ENCODE assay signal across 8 cellular contexts in the genomic region with DNA sequence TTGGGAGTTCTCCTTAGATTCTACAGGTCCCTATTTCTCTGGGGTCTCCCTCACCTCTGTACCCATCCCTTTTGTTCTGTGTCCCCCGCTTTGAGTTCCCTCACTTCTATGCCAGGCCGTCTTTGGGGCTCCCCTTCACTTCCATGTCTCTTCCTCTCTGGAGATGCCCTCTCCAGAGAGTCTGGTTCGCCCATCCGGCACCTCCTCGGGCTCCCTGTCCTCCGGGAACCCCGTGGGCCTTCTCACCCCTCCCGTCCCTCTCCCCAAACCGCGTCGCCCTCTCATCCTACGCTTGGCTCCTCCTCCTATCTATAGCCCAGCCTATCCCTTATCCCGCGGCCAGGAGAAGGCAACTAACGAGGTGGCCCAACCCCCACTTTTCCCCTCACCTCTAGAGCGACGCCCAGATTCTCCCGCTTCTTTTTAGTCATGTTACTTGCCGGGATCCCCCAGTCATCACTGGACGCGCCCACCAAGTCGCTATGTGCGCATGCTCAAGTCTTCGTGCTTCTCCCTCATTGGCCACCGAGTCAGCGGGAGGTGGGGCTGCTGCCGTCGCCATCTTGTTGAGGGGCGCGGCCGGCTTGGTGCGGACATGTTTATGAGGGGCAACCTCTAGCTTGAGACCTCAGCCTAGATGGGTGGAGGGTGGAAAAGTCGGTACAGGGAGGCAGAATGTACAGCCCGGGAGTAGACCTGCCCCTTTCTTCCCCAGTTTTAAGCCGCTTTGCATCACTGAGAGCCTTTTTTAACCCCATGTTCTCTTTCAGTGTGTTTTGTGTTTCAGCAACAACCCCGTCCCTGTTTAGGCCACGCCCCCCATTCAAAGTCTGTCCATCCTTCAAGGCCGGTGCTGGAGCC. TPM values are rescaled to one million over a fixed set of nuclear protein-coding genes. Genes with fewer than 3 reads are reported as not detected.
DNase-seq lines count a peak whose midpoint lies in the region; ATAC-seq and TF ChIP-seq lines count a peak whose summit lies in the region.

Gene CCDC167 (minus strand): TSS at position 461 of the 861 bp plus-strand sequence. CDS start 30 bp downstream, at position 431.

- ATAC-seq in GM18867 (IDR thresholded peaks at IDR 0.05; ENCODE audit: unreplicated experiment) (peak; percentile 84), HG03103 (IDR thresholded peaks at IDR 0.05; ENCODE audit: low read depth, unreplicated experiment) (peak; percentile 84)

- H3K9me3 Mint-ChIP-seq in brain = no peaks in the 10 kb centered on the region

- H3K4me1 Mint-ChIP-seq in brain = peaks cover 69% of the 10 kb centered on the region

- peak within 1 kb of the TSS; percentile 92 to 96 (median 92) for H3K27ac Mint-ChIP-seq in brain

- intact Hi-C loops in A673 (cut with micrococcal nuclease; ENCODE audit: unreplicated experiment) = no loop called here

- H3K27ac ChIP-seq in A673 (ENCODE audit: low read depth, low read length, poor library complexity, severe bottlenecking) (peak within 1 kb of the TSS; percentile 71), iPS DF 6.9 (ENCODE audit: low read length) (no peak within 1 kb of the TSS)

- H3K27me3 Mint-ChIP-seq in brain = peaks cover 6% of the 10 kb centered on the region

- H3K36me3 ChIP-seq in A673 (ENCODE audit: insufficient read depth, low read length, poor library complexity, severe bottlenecking) = no peaks in the 10 kb centered on the region
- H3K36me3 ChIP-seq in iPS DF 6.9 (ENCODE audit: control insufficient read depth, insufficient read depth, low read length) = no peaks in the 10 kb centered on the region

- no peaks in the 10 kb centered on the region for H3K4me1 ChIP-seq in A673 (ENCODE audit: insufficient read depth, low read length, poor library complexity, severe bottlenecking)
- no peaks in the 10 kb centered on the region; the same call in 1 of the 2 replicates for H3K4me1 ChIP-seq in iPS DF 6.9 (ENCODE audit: control insufficient read depth, insufficient read depth, low read length)

- no TSS peak for BruUV-seq in A673 (replicated peaks; lab: Mats Ljungman, UMichigan)

- DNase-seq in A673 (ENCODE audit: low spot score) (peak; percentile 99), NCI-H2171 (lab: John Stamatoyannopoulos, UW) (peak; percentile 99), UCSD-AML1 (lab: John Stamatoyannopoulos, UW; ENCODE audit: unreplicated experiment) (peak; percentile 95), iPS DF 6.9 (ENCODE audit: low read depth, low spot score) (peak; percentile 99), skeletal muscle cell (ENCODE audit: low read depth) (peak; percentile 89)

- H3K9me3 ChIP-seq in A673 (ENCODE audit: low read depth, low read length, poor library complexity, severe bottlenecking) (no peaks in the 10 kb centered on the region), iPS DF 6.9 (ENCODE audit: control insufficient read depth, insufficient read depth, low read length) (no peaks in the 10 kb centered on the region)

- CTCF ChIA-PET in A673 (lab: Charles Lee) = no interaction called here

- H3K27me3 ChIP-seq in A673 (replicated peaks; ENCODE audit: insufficient read depth, low read depth, low read length, poor library complexity) (no peaks in the 10 kb centered on the region), iPS DF 6.9 (ENCODE audit: control insufficient read depth, insufficient read depth, low read length) (no peaks in the 10 kb centered on the region)

- H3K4me3 Mint-ChIP-seq in brain = peak within 1 kb of the TSS; percentile 90 to 95 (median 92)

- H3K4me3 ChIP-seq in A673 (ENCODE audit: low read depth, low read length, poor library complexity, severe bottlenecking) (peak within 1 kb of the TSS; percentile 54), iPS DF 6.9 (ENCODE audit: low read length) (peak within 1 kb of the TSS; percentile 48; the same call in 1 of the 2 replicates), skeletal muscle cell (ENCODE audit: low read depth, low read length) (peak within 1 kb of the TSS; percentile 57)

- peaks cover 6% of the 10 kb centered on the region for H3K36me3 Mint-ChIP-seq in brain

- no CpG with 5 or more reads among the region's 38 CpGs for WGBS in iPS DF 6.9 (ENCODE audit: insufficient coverage, insufficient read length)

- POLR2A ChIA-PET in A673 (lab: Charles Lee; ENCODE audit: low non-redundant PET) = interaction anchor here (0.5 kb wide), 1 partner anchor 38 kb away, joined by 5 read pairs; no protein-coding TSS in a partner anchor

- no peak for TF ChIP-seq CTCF in A673 (conservative IDR thresholded peaks at IDR 0.05; ENCODE audit: low read depth, low read length)
- no peak for TF ChIP-seq CTCF in brain (conservative IDR thresholded peaks at IDR 0.05)

RNA-seq across cellular contexts. Expression of gene CCDC167, which starts in this region (rescaled TPM):
- total RNA-seq in A673 (2021) = 31.5 and 42.4 TPM in 2 replicates
- 233 TPM for polyA plus RNA-seq in brain (ENCODE audit: insufficient read depth, low read depth, low replicate concordance)
